ENCODE assay signal across 11 cellular contexts in genomic region chr18:75638597-75639467, GRCh38.
DNase-seq lines count a peak whose midpoint lies in the region; TF ChIP-seq lines count a peak whose summit lies in the region.
"Had no signal": no experiment of that assay in that cellular context is flagged by ENCODE, and none has a peak within 500 bp of the region (broad histone marks: within the 10 kb centered on the region; RNA-seq: fewer than 3 reads in every experiment).

No MANE protein-coding gene starts in this region.

- peaks cover 2 to 10% (median 4%) of the 10 kb centered on the region in 5 donors for H3K27me3 ChIP-seq in subcutaneous abdominal adipose tissue (ENCODE audit: control insufficient read depth in 5 of 5, insufficient read depth in 4 of 5, low read length in 5 of 5)

- H3K27ac ChIP-seq in subcutaneous abdominal adipose tissue (ENCODE audit: low read depth, low read length), result no peak overlapping the region

- peaks cover 18% of the 10 kb centered on the region for H3K4me1 Mint-ChIP-seq in chondrocyte (ENCODE audit: low read depth)
- H3K4me1 Mint-ChIP-seq: activated naive CD4-positive, alpha-beta T cell treated with anti-CD3 and anti-CD28 coated beads, Interleukin-2, amount 50 U/mL, for 24 hours had no signal

- no peaks in the 10 kb centered on the region for H3K9me3 Mint-ChIP-seq in chondrocyte (ENCODE audit: low read depth)
- H3K9me3 Mint-ChIP-seq: activated naive CD4-positive, alpha-beta T cell treated with anti-CD3 and anti-CD28 coated beads, Interleukin-2, amount 50 U/mL, for 24 hours had no signal

- TF ChIP-seq CTCF in chondrocyte (IDR thresholded peaks at IDR 0.05), result no peak
- no peak for TF ChIP-seq CTCF in GM10248 (IDR thresholded peaks at IDR 0.05; ENCODE audit: control extremely low read depth, extremely low read depth, low read depth, missing control alignments)

- in situ Hi-C loops in KBM-7 (cut with MboI; ENCODE audit: low pct_unique_long_range_greater_than_20kb, low sequenced_read_pairs), result no loop called here

- no peaks in the 10 kb centered on the region for H3K36me3 ChIP-seq in subcutaneous abdominal adipose tissue (ENCODE audit: control insufficient read depth in 5 of 5, insufficient read depth in 5 of 5, low read length in 5 of 5)

- no peaks in the 10 kb centered on the region for H3K9me3 ChIP-seq in subcutaneous abdominal adipose tissue (ENCODE audit: control insufficient read depth in 5 of 5, low read length in 5 of 5)

- peak overlapping the region; percentile 81 for H3K27ac Mint-ChIP-seq in chondrocyte (ENCODE audit: unreplicated experiment)
- H3K27ac Mint-ChIP-seq: activated naive CD4-positive, alpha-beta T cell treated with anti-CD3 and anti-CD28 coated beads, Interleukin-2, amount 50 U/mL, for 24 hours; naive thymus-derived CD4-positive, alpha-beta T cell had no signal

- POLR2A ChIA-PET in GM10248 (lab: Yijun Ruan, JAX), result no interaction called here

- H3K4me3 Mint-ChIP-seq in chondrocyte (ENCODE audit: unreplicated experiment), result peak overlapping the region; percentile 69
- H3K4me3 Mint-ChIP-seq: activated naive CD4-positive, alpha-beta T cell treated with anti-CD3 and anti-CD28 coated beads, Interleukin-2, amount 50 U/mL, for 24 hours; naive thymus-derived CD4-positive, alpha-beta T cell had no signal

- peaks cover 4 to 15% (median 10%) of the 10 kb centered on the region in 5 donors for H3K4me1 ChIP-seq in subcutaneous abdominal adipose tissue (ENCODE audit: control insufficient read depth in 5 of 5, insufficient read depth in 5 of 5, low read length in 5 of 5)

- H3K9ac ChIP-seq in subcutaneous abdominal adipose tissue (ENCODE audit: low read length in 5 of 5), result no peak overlapping the region

- H3K27me3 Mint-ChIP-seq in chondrocyte (ENCODE audit: low read depth), result peaks cover 2% of the 10 kb centered on the region

- H3K36me3 Mint-ChIP-seq in chondrocyte (ENCODE audit: low read depth), result no peaks in the 10 kb centered on the region
- H3K36me3 Mint-ChIP-seq: activated naive CD4-positive, alpha-beta T cell treated with anti-CD3 and anti-CD28 coated beads, Interleukin-2, amount 50 U/mL, for 24 hours; naive thymus-derived CD4-positive, alpha-beta T cell had no signal

- peak overlapping the region; percentile 24 to 42 (median 34) for H3K4me3 ChIP-seq in subcutaneous abdominal adipose tissue (ENCODE audit: low read depth in 1 of 5, low read length in 5 of 5)

- CTCF ChIA-PET in GM10248 (lab: Yijun Ruan, JAX), result no interaction called here

- DNase-seq in KBM-7 (peak; percentile 44), chondrocyte (ENCODE audit: low spot score) (no peak), islet precursor cell (peak; percentile 82), ureter (ENCODE audit: low spot score) (no peak), SHP77 treated with DMSO at 0.1 percent for 48 hours (lab: John Stamatoyannopoulos, UW) (no peak), GM10248 (ENCODE audit: extremely low spot score) (no peak), GDM1 (lab: John Stamatoyannopoulos, UW) (no peak)
- DNase-seq: naive thymus-derived CD4-positive, alpha-beta T cell; SHP77 had no signal

Comparison
In these comparisons a context has a peak if more than half of its experiments do, and no peak if none do; other contexts are left out.
1. DNase-seq: peak in KBM-7 (single experiment) and islet precursor cell (single experiment); none in chondrocyte (single experiment), ureter (single experiment), SHP77 treated with DMSO at 0.1 percent for 48 hours (single experiment), GM10248 (single experiment) and GDM1 (single experiment).